ENCODE assay signal across 10 cellular contexts in the genomic region with DNA sequence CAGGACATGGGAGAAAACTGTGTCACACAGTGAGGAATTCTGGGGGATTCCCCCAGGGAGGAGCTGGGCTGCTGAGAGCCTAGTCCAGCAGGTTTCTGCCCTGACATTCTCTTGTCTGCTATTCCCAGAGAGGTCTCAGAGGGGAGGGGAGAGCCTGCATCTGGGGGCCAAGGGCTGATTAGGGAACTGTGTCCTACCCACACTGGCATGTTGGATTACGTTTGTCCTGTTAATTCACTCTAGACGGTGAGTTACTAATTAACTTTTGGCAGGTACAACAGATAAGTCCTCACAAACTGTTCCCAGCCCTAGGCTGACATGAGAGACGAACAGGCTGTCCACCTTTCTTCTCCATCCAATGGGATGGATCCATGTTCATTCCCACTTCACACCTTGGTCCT. TPM values are rescaled to one million over a fixed set of nuclear protein-coding genes. Genes with fewer than 3 reads are reported as not detected.
DNase-seq lines count a peak whose midpoint lies in the region; ATAC-seq and TF ChIP-seq lines count a peak whose summit lies in the region.
"Had no signal": no experiment of that assay in that cellular context is flagged by ENCODE, and none has a peak within 500 bp of the region (broad histone marks: within the 10 kb centered on the region; RNA-seq: fewer than 3 reads in every experiment).

No MANE protein-coding gene starts in this region.

- WGBS in tibial nerve, 2 donors = 95 to 97% methylated on average over 3 of the region's 3 CpGs

- no peaks in the 10 kb centered on the region for H3K27me3 ChIP-seq in tibial nerve

- peaks cover 4 to 17% of the 10 kb centered on the region in 2 donors for H3K36me3 Mint-ChIP-seq in activated T-cell treated with anti-CD3 and anti-CD28 coated beads, Interleukin-2, amount 50 U/mL, for 72 hours (ENCODE audit: insufficient read depth in 2 of 2)
- peaks cover 41% of the 10 kb centered on the region for H3K36me3 Mint-ChIP-seq in brain

- H3K36me3 ChIP-seq in mucosa of descending colon (ENCODE audit: low read depth) (no peaks in the 10 kb centered on the region), tibial nerve (peaks cover 0 to 10% (median 0%) of the 10 kb centered on the region in 3 donors)

- ATAC-seq in activated T-cell treated with anti-CD3 and anti-CD28 coated beads, Interleukin-2, amount 50 U/mL, for 72 hours (replicated peaks in 1 of 2) = no peak
- ATAC-seq in mucosa of descending colon = peak; percentile 27
- no peak for ATAC-seq in GM18505 (IDR thresholded peaks at IDR 0.05; ENCODE audit: unreplicated experiment)

- intact Hi-C loops in mucosa of descending colon (cut with DNase I, micrococcal nuclease) = loop anchor here (5.0 kb wide), 1 partner anchor 45 kb away; no protein-coding TSS in a partner anchor

- H3K4me3 Mint-ChIP-seq in activated T-cell treated with anti-CD3 and anti-CD28 coated beads, Interleukin-2, amount 50 U/mL, for 72 hours = peak overlapping the region; percentile 47 to 70
- peak overlapping the region in 2 of 5 experiments; percentile 7 to 15 for H3K4me3 Mint-ChIP-seq in brain

- no peak overlapping the region for H3K4me3 ChIP-seq in mucosa of descending colon
- no peak overlapping the region for H3K4me3 ChIP-seq in tibial nerve

- no peaks in the 10 kb centered on the region for H3K9me3 Mint-ChIP-seq in activated T-cell treated with anti-CD3 and anti-CD28 coated beads, Interleukin-2, amount 50 U/mL, for 72 hours
- H3K9me3 Mint-ChIP-seq in brain = no peaks in the 10 kb centered on the region

- H3K4me1 ChIP-seq in mucosa of descending colon (ENCODE audit: low read depth) = peaks cover 60% of the 10 kb centered on the region
- H3K4me1 ChIP-seq in tibial nerve = peaks cover 0 to 67% (median 60%) of the 10 kb centered on the region in 4 donors

- no peaks in the 10 kb centered on the region for H3K27me3 Mint-ChIP-seq in activated T-cell treated with anti-CD3 and anti-CD28 coated beads, Interleukin-2, amount 50 U/mL, for 72 hours (ENCODE audit: low read depth)
- H3K27me3 Mint-ChIP-seq in brain = no peaks in the 10 kb centered on the region

- H3K27ac Mint-ChIP-seq in activated T-cell treated with anti-CD3 and anti-CD28 coated beads, Interleukin-2, amount 50 U/mL, for 72 hours = peak overlapping the region; percentile 92
- peak overlapping the region in 3 of 5 experiments; percentile 19 to 98 (median 97) for H3K27ac Mint-ChIP-seq in brain

- TF ChIP-seq EP300 in tibial nerve (IDR thresholded peaks at IDR 0.05) = no peak

- TF ChIP-seq CTCF in brain (conservative IDR thresholded peaks at IDR 0.05) (no peak), mucosa of descending colon (IDR thresholded peaks at IDR 0.05) (no peak), tibial nerve (IDR thresholded peaks at IDR 0.05) (no peak)

- H3K9me3 ChIP-seq in mucosa of descending colon (no peaks in the 10 kb centered on the region), tibial nerve (no peaks in the 10 kb centered on the region)

- no peak for DNase-seq in activated T-cell treated with anti-CD3 and anti-CD28 coated beads, Interleukin-2, amount 50 U/mL, for 72 hours
- DNase-seq in activated T-cell treated with anti-CD3 and anti-CD28 coated beads for 4 hours = no peak
- DNase-seq in mucosa of descending colon = peak in 2 of 3 donors; percentile 59 to 60
- DNase-seq in tibial nerve (ENCODE audit: low spot score in 2 of 2) = no peak
- no peak for DNase-seq in DMS153 treated with DMSO at 0.1 percent for 48 hours (lab: John Stamatoyannopoulos, UW; ENCODE audit: unreplicated experiment)
- DNase-seq in NCI-H1417 treated with DMSO at 0.1 percent for 48 hours (lab: John Stamatoyannopoulos, UW) = no peak
- DNase-seq: foreskin fibroblast, NCI-H2171 had no signal

- TF ChIP-seq POLR2A in tibial nerve (IDR thresholded peaks at IDR 0.05) = no peak
- TF ChIP-seq POLR2A in GM18505 (IDR thresholded peaks at IDR 0.05; ENCODE audit: borderline replicate concordance, extremely low read depth, insufficient read depth, insufficient read length) = no peak

- peak overlapping the region in 3 of 4 donors; percentile 96 to 99 (median 97) for H3K27ac ChIP-seq in tibial nerve

- H3K4me1 Mint-ChIP-seq in activated T-cell treated with anti-CD3 and anti-CD28 coated beads, Interleukin-2, amount 50 U/mL, for 72 hours (ENCODE audit: low read depth) = peaks cover 78% of the 10 kb centered on the region
- H3K4me1 Mint-ChIP-seq in brain = peaks cover 74% of the 10 kb centered on the region

RNA-seq across cellular contexts. Expression of gene SH3BGRL3, which starts 2.6 kb away (rescaled TPM):
- total RNA-seq in activated T-cell treated with anti-CD3 and anti-CD28 coated beads, Interleukin-2, amount 50 U/mL, for 72 hours = 100 to 1,000 TPM; 148 to 165 TPM
- polyA plus RNA-seq in brain (ENCODE audit: insufficient read depth, low read depth, low replicate concordance) = 278 TPM
- total RNA-seq in mucosa of descending colon = 100 to 1,000 TPM; 156 to 422 (median 385) TPM
- 10 to 100 TPM; 49.6 to 97.2 (median 56.0) TPM for total RNA-seq in tibial nerve

RNA-seq across cellular contexts. Expression of gene UBXN11, which starts 29.2 kb away (rescaled TPM):
- 10 to 100 TPM; 19.1 to 19.3 TPM for total RNA-seq in activated T-cell treated with anti-CD3 and anti-CD28 coated beads, Interleukin-2, amount 50 U/mL, for 72 hours
- 31.6 TPM for polyA plus RNA-seq in brain (ENCODE audit: insufficient read depth, low read depth, low replicate concordance)
- total RNA-seq in mucosa of descending colon (10 to 100 TPM; 12.9 to 17.9 (median 16.4) TPM), tibial nerve (10 to 100 TPM; 13.8 to 48.3 (median 19.7) TPM)

RNA-seq across cellular contexts. Expression of gene CD52, which starts 40.5 kb away (rescaled TPM):
- total RNA-seq in activated T-cell treated with anti-CD3 and anti-CD28 coated beads, Interleukin-2, amount 50 U/mL, for 72 hours = 100 to 1,000 TPM; 213 to 245 TPM
- polyA plus RNA-seq in brain (ENCODE audit: insufficient read depth, low read depth, low replicate concordance) = 3.6 TPM
- total RNA-seq in mucosa of descending colon (10 to 100 TPM in 2 of 3 donors, 1 to 10 TPM in 1; 6.9 to 17.8 (median 13.1) TPM), tibial nerve (1 to 10 TPM in 1 of 4 donors, not detected in 3; 4.8 TPM)

RNA-seq across cellular contexts. Expression of gene CEP85, which starts 43.3 kb away (rescaled TPM):
- 10 to 100 TPM; 30.8 to 34.6 TPM for total RNA-seq in activated T-cell treated with anti-CD3 and anti-CD28 coated beads, Interleukin-2, amount 50 U/mL, for 72 hours
- 32.8 TPM for polyA plus RNA-seq in brain (ENCODE audit: insufficient read depth, low read depth, low replicate concordance)
- total RNA-seq in mucosa of descending colon (10 to 100 TPM; 10.7 to 15.9 (median 15.6) TPM), tibial nerve (10 to 100 TPM; 14.9 to 23.7 (median 20.0) TPM)

Comparison
In these comparisons a context has a peak if more than half of its experiments do, and no peak if none do; other contexts are left out.
1. DNase-seq: peak in mucosa of descending colon (2 of 3); none in activated T-cell treated with anti-CD3 and anti-CD28 coated beads, Interleukin-2, amount 50 U/mL, for 72 hours (0 of 2), activated T-cell treated with anti-CD3 and anti-CD28 coated beads for 4 hours (single experiment), tibial nerve (0 of 2), DMS153 treated with DMSO at 0.1 percent for 48 hours (single experiment) and NCI-H1417 treated with DMSO at 0.1 percent for 48 hours (single experiment).
2. RNA of gene CD52, which starts 40.5 kb away (total RNA-seq): 213 to 245 TPM in activated T-cell treated with anti-CD3 and anti-CD28 coated beads, Interleukin-2, amount 50 U/mL, for 72 hours; 6.9 to 17.8 TPM in mucosa of descending colon and 4.8 TPM in tibial nerve; every median in the first group is over 10 times any median in the second.